In the genomic region with DNA sequence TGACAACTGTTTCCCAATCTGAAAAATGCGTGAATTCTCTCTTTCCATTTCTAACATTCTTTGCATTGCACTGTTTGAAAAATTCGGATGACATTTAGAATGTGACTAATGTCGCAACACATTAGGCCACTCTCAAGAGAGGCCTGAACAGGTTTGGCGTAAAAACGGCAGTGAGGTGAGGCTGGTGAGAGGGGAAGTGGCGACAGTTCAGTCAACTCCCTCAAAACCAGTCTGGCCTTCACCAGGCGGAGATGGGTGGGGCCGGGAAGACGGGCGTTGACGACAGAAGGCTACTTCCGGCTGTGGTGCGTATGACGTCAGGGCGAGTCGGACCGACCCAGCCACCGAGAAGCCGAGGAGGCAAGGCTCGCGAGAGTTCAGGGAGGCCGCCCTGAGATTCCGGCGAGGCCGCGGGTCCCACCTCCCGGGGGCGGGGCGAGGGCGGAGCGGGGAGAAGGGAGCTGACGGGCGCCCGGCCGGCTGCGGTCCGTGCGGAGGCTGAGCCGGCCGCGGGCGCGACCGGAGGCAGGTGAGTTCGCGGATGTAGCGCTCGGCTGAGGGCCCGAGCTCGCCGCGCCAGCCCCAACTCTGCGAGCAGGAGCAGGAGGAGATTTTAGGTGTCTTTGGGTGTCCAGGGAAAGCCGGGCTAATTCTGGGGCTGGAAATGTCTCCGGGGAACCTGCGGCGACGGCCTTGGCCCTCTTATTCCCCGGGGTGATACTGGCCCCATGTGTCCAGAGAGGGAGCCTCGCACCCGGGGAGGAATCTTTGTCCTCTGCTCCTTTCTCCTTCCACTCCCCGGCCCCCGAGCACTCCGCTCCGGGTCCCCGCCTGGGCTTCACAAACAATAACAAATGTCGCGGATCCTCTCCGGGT, we compare ENCODE assay signal across 8 cellular contexts.
A peak's percentile ranks its signal among the peaks of the same experiment; 100 is the strongest.
DNase-seq lines count a peak whose midpoint lies in the region; ATAC-seq and TF ChIP-seq lines count a peak whose summit lies in the region.

A gene (plus strand): TSS at position 483 of the 876 bp plus-strand sequence. CDS start 53,435 bp downstream, outside the sequence.

- peak within 1 kb of the TSS; percentile 82 for H3K4me3 ChIP-seq in AG10803 (ENCODE audit: low read length)

- TF ChIP-seq CTCF in AG10803 (conservative IDR thresholded peaks at IDR 0.05; ENCODE audit: low read length): peak; percentile 41

- DNase-seq in AG10803 (ENCODE audit: low read depth): peak; percentile 93
- DNase-seq in NCI-H226: peak; percentile 93
- DNase-seq in cerebellar cortex (ENCODE audit: low spot score): peak; percentile 96
- DNase-seq in islet precursor cell: peak; percentile 99
- DNase-seq in stimulated activated CD4-positive, alpha-beta T cell treated with anti-CD3 and anti-CD28 coated beads, Interleukin-12 subunit alpha, Interleukin-12 subunit beta, amount 100 ng/mL, for 48 hours (ENCODE audit: low read depth in 2 of 3, low spot score in 1 of 3): peak; percentile 96 to 99 (median 96)

- TF ChIP-seq POLR2A in GM18951 (IDR thresholded peaks at IDR 0.05; ENCODE audit: extremely low read depth, insufficient read depth, insufficient read length): peak; percentile 99

- in situ Hi-C loops in GM18951 (cut with MboI; ENCODE audit: low sequenced_read_pairs, unreplicated experiment): no loop called here

- peak; percentile 90 for ATAC-seq in HG03196 (IDR thresholded peaks at IDR 0.05; ENCODE audit: unreplicated experiment)
- peak; percentile 97 to 98 for ATAC-seq in activated CD4-positive, CD25-positive, alpha-beta regulatory T cell treated with anti-CD3 and anti-CD28 coated beads, Interleukin-2, amount 50 U/mL, for 24 hours

Comparison
In these comparisons a context has a peak if more than half of its experiments do, and no peak if none do; other contexts are left out.
1. Peak in every context shown above with its lines: DNase-seq, ATAC-seq and H3K4me3 ChIP-seq.